ENCODE assay signal across 15 cellular contexts in the genomic region with DNA sequence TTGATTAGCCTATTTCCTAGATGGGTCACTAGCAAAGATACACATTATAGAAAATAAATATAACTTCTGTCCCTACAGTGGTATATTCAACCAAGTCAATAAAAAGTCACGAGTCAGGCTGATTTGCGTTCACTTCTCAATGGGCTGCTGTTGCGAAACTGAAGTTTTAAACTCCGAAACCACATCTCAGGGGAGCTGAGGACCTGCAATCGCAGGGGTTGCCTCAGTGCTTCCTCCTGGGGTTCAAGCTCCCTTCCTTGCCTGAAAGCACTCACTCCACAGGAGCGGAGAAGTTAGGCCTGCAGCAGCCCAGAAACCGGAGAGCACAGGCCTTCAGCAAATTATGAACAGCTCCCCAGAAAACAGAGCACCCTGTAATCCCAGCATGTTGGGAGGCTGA. TPM values are rescaled to one million over a fixed set of nuclear protein-coding genes. Genes with fewer than 3 reads are reported as not detected.
A peak's percentile ranks its signal among the peaks of the same experiment; 100 is the strongest.
DNase-seq lines count a peak whose midpoint lies in the region; ATAC-seq and TF ChIP-seq lines count a peak whose summit lies in the region.
"Had no signal": no experiment of that assay in that cellular context is flagged by ENCODE, and none has a peak within 500 bp of the region (broad histone marks: within the 10 kb centered on the region; RNA-seq: fewer than 3 reads in every experiment).

No MANE protein-coding gene starts in this region.

- no peak overlapping the region for H2AFZ ChIP-seq in OCI-LY3 (ENCODE audit: low read depth, low read length)
- no peak overlapping the region for H2AFZ ChIP-seq in hepatocyte
- no peak overlapping the region for H2AFZ ChIP-seq in trophoblast cell (ENCODE audit: insufficient read depth, low read length, poor library complexity)
- H2AFZ ChIP-seq: GM23248 had no signal

- H3K36me3 Mint-ChIP-seq in MCF 10A (ENCODE audit: insufficient read depth, unreplicated experiment), result no peaks in the 10 kb centered on the region

- H3K4me2 ChIP-seq in OCI-LY3 (ENCODE audit: low read length) (peak overlapping the region; percentile 16; the same call in 1 of the 2 replicates), hepatocyte (no peak overlapping the region), trophoblast cell (ENCODE audit: low read length) (no peak overlapping the region)

- H4K8ac ChIP-seq in trophoblast cell (ENCODE audit: low read depth, low read length), result no peak overlapping the region

- peak overlapping the region in 1 of 2 donors; percentile 32 for H3K27ac ChIP-seq in breast epithelium
- H3K27ac ChIP-seq in OCI-LY3 (ENCODE audit: low read length), result no peak overlapping the region
- peak overlapping the region; percentile 56 for H3K27ac ChIP-seq in hepatocyte
- peak overlapping the region; percentile 54 to 87 (median 82) for H3K27ac ChIP-seq in upper lobe of left lung
- no peak overlapping the region for H3K27ac ChIP-seq in trophoblast cell (ENCODE audit: low read depth, low read length)
- H3K27ac ChIP-seq: 22Rv1 had no signal

- no peaks in the 10 kb centered on the region for H3K36me3 ChIP-seq in breast epithelium
- H3K36me3 ChIP-seq in OCI-LY3 (replicated peaks; ENCODE audit: low read depth, low read length), result no peaks in the 10 kb centered on the region
- no peaks in the 10 kb centered on the region for H3K36me3 ChIP-seq in hepatocyte (replicated peaks; ENCODE audit: insufficient read depth, low read depth)
- peaks cover 0 to 26% (median 4%) of the 10 kb centered on the region in 4 donors for H3K36me3 ChIP-seq in upper lobe of left lung
- H3K36me3 ChIP-seq in trophoblast cell (ENCODE audit: control insufficient read depth in 1 of 2, insufficient read depth in 2 of 2, low read length in 2 of 2), result peaks cover 43 to 44% of the 10 kb centered on the region in 2 experiments

- H2BK5ac ChIP-seq in trophoblast cell (ENCODE audit: low read depth, low read length, poor library complexity), result no peak overlapping the region

- no peak overlapping the region for H2BK12ac ChIP-seq in trophoblast cell (ENCODE audit: low read length)

- no peaks in the 10 kb centered on the region for H3K27me3 Mint-ChIP-seq in MCF 10A (ENCODE audit: insufficient read depth, unreplicated experiment)
- H3K27me3 Mint-ChIP-seq: naive thymus-derived CD4-positive, alpha-beta T cell had no signal

- no peak for ATAC-seq in upper lobe of left lung (ENCODE audit: low FRiP score in 2 of 2)
- ATAC-seq: body of pancreas; naive thymus-derived CD4-positive, alpha-beta T cell had no signal

- no TSS peak for BruUV-seq in MCF 10A (replicated peaks; lab: Mats Ljungman, UMichigan)

- H3K27me3 ChIP-seq in breast epithelium (no peaks in the 10 kb centered on the region), OCI-LY3 (ENCODE audit: low read depth, low read length) (peaks cover 54% of the 10 kb centered on the region), hepatocyte (no peaks in the 10 kb centered on the region), upper lobe of left lung (no peaks in the 10 kb centered on the region), trophoblast cell (ENCODE audit: insufficient read depth, low read length) (no peaks in the 10 kb centered on the region)
- H3K27me3 ChIP-seq: body of pancreas had no signal

- DNase-seq in MCF 10A (ENCODE audit: unreplicated experiment) (peak; percentile 39), breast epithelium (ENCODE audit: low spot score in 2 of 2) (no peak), hepatocyte (ENCODE audit: low spot score) (no peak), upper lobe of left lung (peak in 1 of 2 donors; percentile 91), NCI-H774 (lab: John Stamatoyannopoulos, UW) (no peak), trophoblast cell (no peak)
- no peak for DNase-seq in activated CD4-positive, alpha-beta T cell treated with anti-CD3 and anti-CD28 coated beads, Interleukin-2, amount 50 U/mL, for 48 hours
- DNase-seq: activated T-cell treated with anti-CD3 and anti-CD28 coated beads, Interleukin-2, amount 50 U/mL, for 1 hour; DND-41; naive thymus-derived CD4-positive, alpha-beta T cell had no signal

- no peaks in the 10 kb centered on the region for H3K9me3 Mint-ChIP-seq in MCF 10A (ENCODE audit: unreplicated experiment)
- H3K9me3 Mint-ChIP-seq: IgD-negative memory B cell; naive thymus-derived CD4-positive, alpha-beta T cell had no signal

- H3K9me3 ChIP-seq in breast epithelium (no peaks in the 10 kb centered on the region), OCI-LY3 (ENCODE audit: insufficient read depth, low read length) (no peaks in the 10 kb centered on the region), hepatocyte (ENCODE audit: low read depth) (no peaks in the 10 kb centered on the region), upper lobe of left lung (no peaks in the 10 kb centered on the region), trophoblast cell (ENCODE audit: insufficient read depth, low read depth, low read length) (peaks cover 3% of the 10 kb centered on the region)
- H3K9me3 ChIP-seq: body of pancreas had no signal

- intact Hi-C loops in MCF 10A (cut with micrococcal nuclease), result no loop called here
- intact Hi-C loops in breast epithelium (cut with DNase I; ENCODE audit: low total_unique reads), result no loop called here

- peaks cover 2% of the 10 kb centered on the region for H3K79me1 ChIP-seq in trophoblast cell (ENCODE audit: low read length)

- H3K4me1 Mint-ChIP-seq in MCF 10A (ENCODE audit: insufficient read depth, unreplicated experiment), result peaks cover 20% of the 10 kb centered on the region

- no peaks in the 10 kb centered on the region for H3K9me2 ChIP-seq in hepatocyte (replicated peaks; ENCODE audit: insufficient read depth)

- no peak overlapping the region for H3K9ac ChIP-seq in OCI-LY3 (ENCODE audit: low read length)
- no peak overlapping the region for H3K9ac ChIP-seq in trophoblast cell (ENCODE audit: low read length)
- H3K9ac ChIP-seq: GM23248 had no signal

- H2AK5ac ChIP-seq in trophoblast cell (ENCODE audit: low read length), result no peak overlapping the region

- no peak overlapping the region for H3K27ac Mint-ChIP-seq in MCF 10A (ENCODE audit: low read depth, unreplicated experiment)

- peak in 1 of 4 donors; percentile 95 for TF ChIP-seq EP300 in upper lobe of left lung (IDR thresholded peaks at IDR 0.05)

- no peak for TF ChIP-seq CTCF in MCF 10A (IDR thresholded peaks at IDR 0.05; ENCODE audit: unreplicated experiment)
- TF ChIP-seq CTCF in breast epithelium (IDR thresholded peaks at IDR 0.05), result no peak
- no peak for TF ChIP-seq CTCF in OCI-LY3 (IDR thresholded peaks at IDR 0.05; ENCODE audit: low read depth, low read length)
- no peak for TF ChIP-seq CTCF in hepatocyte (IDR thresholded peaks at IDR 0.05; ENCODE audit: poor library complexity)
- no peak for TF ChIP-seq CTCF in upper lobe of left lung (IDR thresholded peaks at IDR 0.05)

- CTCF ChIA-PET in MCF 10A (lab: Yijun Ruan, JAX), result interaction anchor here (0.6 kb wide), 1 partner anchor 84 kb away, joined by 3 read pairs; no protein-coding TSS in a partner anchor

- no peak overlapping the region for H3K4me3 ChIP-seq in breast epithelium
- H3K4me3 ChIP-seq in OCI-LY3 (ENCODE audit: low read length), result no peak overlapping the region
- H3K4me3 ChIP-seq in hepatocyte, result no peak overlapping the region
- no peak overlapping the region for H3K4me3 ChIP-seq in upper lobe of left lung
- H3K4me3 ChIP-seq in trophoblast cell (ENCODE audit: low read depth, low read length), result no peak overlapping the region
- H3K4me3 ChIP-seq: body of pancreas, GM23248 had no signal

- TF ChIP-seq POLR2A in breast epithelium (IDR thresholded peaks at IDR 0.05), result no peak
- peak in 1 of 4 donors; percentile 63 for TF ChIP-seq POLR2A in upper lobe of left lung (IDR thresholded peaks at IDR 0.05)

- H3K79me2 ChIP-seq in OCI-LY3 (ENCODE audit: low read length), result no peaks in the 10 kb centered on the region
- peaks cover 12% of the 10 kb centered on the region for H3K79me2 ChIP-seq in hepatocyte
- peaks cover 2% of the 10 kb centered on the region for H3K79me2 ChIP-seq in trophoblast cell (ENCODE audit: control insufficient read depth, insufficient read depth, low read length, poor library complexity)

- POLR2A ChIA-PET in MCF 10A (lab: Yijun Ruan, JAX), result no interaction called here

- H4K91ac ChIP-seq in trophoblast cell (ENCODE audit: low read depth, low read length), result no peak overlapping the region

- H2BK120ac ChIP-seq in trophoblast cell (ENCODE audit: insufficient read depth, low read length, poor library complexity), result no peak overlapping the region

- H4K20me1 ChIP-seq in OCI-LY3 (ENCODE audit: insufficient read depth, low read length), result no peaks in the 10 kb centered on the region
- H4K20me1 ChIP-seq in hepatocyte (ENCODE audit: insufficient read depth, poor library complexity, severe bottlenecking), result no peaks in the 10 kb centered on the region

- no peak overlapping the region for H3K18ac ChIP-seq in trophoblast cell (ENCODE audit: low read length)

- no peak overlapping the region for H3K14ac ChIP-seq in trophoblast cell (ENCODE audit: low read length)

- peaks cover 4 to 12% of the 10 kb centered on the region in 2 donors for H3K4me1 ChIP-seq in breast epithelium
- peaks cover 14% of the 10 kb centered on the region for H3K4me1 ChIP-seq in OCI-LY3 (ENCODE audit: low read length)
- peaks cover 19% of the 10 kb centered on the region for H3K4me1 ChIP-seq in hepatocyte (ENCODE audit: insufficient read depth)
- peaks cover 49 to 86% (median 69%) of the 10 kb centered on the region in 4 donors for H3K4me1 ChIP-seq in upper lobe of left lung
- H3K4me1 ChIP-seq in trophoblast cell (ENCODE audit: control insufficient read depth in 1 of 2, insufficient read depth in 2 of 2, low read length in 2 of 2), result peaks cover 11 to 22% of the 10 kb centered on the region in 2 experiments

- H3K23ac ChIP-seq in trophoblast cell (ENCODE audit: low read length), result no peak overlapping the region

- no peak overlapping the region for H4K12ac ChIP-seq in trophoblast cell (ENCODE audit: low read depth, low read length)

- no peak overlapping the region for H3K4ac ChIP-seq in trophoblast cell (ENCODE audit: low read depth, low read length)

- WGBS in hepatocyte (ENCODE audit: low lambda C conversion rate, missing lambda C conversion rate), result 87% methylated on average over 7 of the region's 7 CpGs
- 37 to 43% methylated on average over 7 of the region's 7 CpGs for WGBS in upper lobe of left lung, 2 donors
- WGBS in trophoblast cell (ENCODE audit: extremely low coverage, insufficient coverage, insufficient read length), result no CpG with 5 or more reads among the region's 7 CpGs

- H3K4me3 Mint-ChIP-seq in MCF 10A (ENCODE audit: unreplicated experiment), result no peak overlapping the region
- H3K4me3 Mint-ChIP-seq: IgD-negative memory B cell; naive thymus-derived CD4-positive, alpha-beta T cell had no signal

RNA-seq across cellular contexts. Expression of gene RAB20, which starts 39.6 kb away (rescaled TPM):
- total RNA-seq in MCF 10A (2022), result 1.7 and 2.8 TPM in 2 replicates
- 10 to 100 TPM; 25.8 to 33.4 (median 30.0) TPM for total RNA-seq in breast epithelium
- 34.8 and 37.4 TPM in 2 replicates for total RNA-seq in hepatocyte
- polyA plus RNA-seq in hepatocyte, result 19.6 and 28.3 TPM in 2 replicates
- total RNA-seq in upper lobe of left lung, result 10 to 100 TPM; 46.7 to 80.7 (median 57.8) TPM
- 29.9 and 30.6 TPM in 2 replicates for polyA plus RNA-seq in trophoblast cell (2013)

Comparison
In these comparisons a context has a peak if more than half of its experiments do, and no peak if none do; other contexts are left out.
1. H3K27ac ChIP-seq: peak in hepatocyte (single experiment) and upper lobe of left lung (4 of 4); none in OCI-LY3 (single experiment) and trophoblast cell (single experiment).